18 cellular contexts compared by ENCODE assay signal in genomic region chr4:114512595-114513295, GRCh38.
"Had no signal": no experiment of that assay in that cellular context is flagged by ENCODE, and none has a peak within 500 bp of the region (broad histone marks: within the 10 kb centered on the region; RNA-seq: fewer than 3 reads in every experiment).

No MANE protein-coding gene starts in this region.

- ATAC-seq: left ventricle myocardium superior had no signal

- H3K27me3 Mint-ChIP-seq: dendritic cell treated with granulocyte-macrophage colony-stimulating factor and Interleukin-4, amounts not matched to agents 40 ng/mL and 50 ng/mL, for 4 days had no signal

- H3K27ac Mint-ChIP-seq: activated naive CD8-positive, alpha-beta T cell; brain; dendritic cell treated with granulocyte-macrophage colony-stimulating factor and Interleukin-4, amounts not matched to agents 40 ng/mL and 50 ng/mL, for 4 days; endodermal cell had no signal

- H3K4me1 Mint-ChIP-seq: brain, endodermal cell had no signal

- H3K27me3 ChIP-seq: tibial artery, vagina had no signal

- DNase-seq: activated CD4-positive, alpha-beta T cell treated with anti-CD3 and anti-CD28 coated beads, Interleukin-2, amount 50 U/mL, for 4 hours; activated CD4-positive, CD25-positive, alpha-beta regulatory T cell treated with anti-CD3 and anti-CD28 coated beads, Interleukin-2, amount 50 U/mL, for 72 hours; activated gamma-delta T cell; activated T-cell treated with anti-CD3 and anti-CD28 coated beads, Interleukin-2, amount 50 U/mL, for 48 hours; amygdala; cerebellar nuclear complex; endodermal cell; head of caudate nucleus; islet precursor cell; left ventricle myocardium superior; tibial artery had no signal

- H3K27ac ChIP-seq: esophagus muscularis mucosa, parathyroid adenoma, skin epidermis, tibial artery, vagina had no signal

- H3K9me3 ChIP-seq: esophagus muscularis mucosa, tibial artery, vagina had no signal

- H2AFZ ChIP-seq: parathyroid adenoma had no signal

- H3K36me3 ChIP-seq: esophagus muscularis mucosa, tibial artery, vagina had no signal

- H3K79me2 ChIP-seq: parathyroid adenoma had no signal

- H3K4me3 Mint-ChIP-seq: activated naive CD8-positive, alpha-beta T cell; brain; dendritic cell treated with granulocyte-macrophage colony-stimulating factor and Interleukin-4, amounts not matched to agents 40 ng/mL and 50 ng/mL, for 4 days; endodermal cell had no signal

- H3K9ac ChIP-seq: parathyroid adenoma had no signal

- H3K36me3 Mint-ChIP-seq: activated naive CD8-positive, alpha-beta T cell; brain had no signal

- H3K4me1 ChIP-seq: esophagus muscularis mucosa, parathyroid adenoma, tibial artery, vagina had no signal

- H3K4me3 ChIP-seq: esophagus muscularis mucosa, skin epidermis, tibial artery, vagina had no signal
